Comparison of ENCODE assay signal across 12 cellular contexts in the genomic region with DNA sequence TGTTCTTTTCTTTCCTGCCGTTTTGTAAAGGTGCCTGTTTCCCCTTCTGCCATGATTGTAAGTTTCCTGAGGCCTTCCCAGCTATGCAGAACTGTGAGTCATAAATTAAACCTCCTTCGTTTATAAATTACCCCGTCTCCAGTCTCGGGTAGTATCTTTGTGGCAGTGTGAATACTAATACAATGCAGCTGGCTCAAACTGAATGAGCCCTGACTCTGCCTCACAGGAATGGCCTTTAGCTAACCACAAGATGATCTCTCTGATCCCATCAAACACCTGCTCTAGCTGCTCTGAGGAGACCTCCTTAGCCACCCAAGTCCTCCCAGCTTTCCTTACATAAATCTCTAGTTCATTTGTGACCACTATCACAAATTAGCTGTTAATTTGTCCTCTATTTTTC. TPM values are rescaled to one million over a fixed set of nuclear protein-coding genes. Genes with fewer than 3 reads are reported as not detected.
DNase-seq lines count a peak whose midpoint lies in the region; ATAC-seq and TF ChIP-seq lines count a peak whose summit lies in the region.
"Had no signal": no experiment of that assay in that cellular context is flagged by ENCODE, and none has a peak within 500 bp of the region (broad histone marks: within the 10 kb centered on the region; RNA-seq: fewer than 3 reads in every experiment).

No MANE protein-coding gene starts in this region.

- no peak for DNase-seq in activated naive CD4-positive, alpha-beta T cell treated with anti-CD3 and anti-CD28 coated beads, Interleukin-2, amount 50 U/mL, for 72 hours (ENCODE audit: low spot score in 2 of 2)
- DNase-seq in activated naive CD4-positive, alpha-beta T cell treated with Interleukin-2 at 50 U/mL for 16 hours: no peak
- DNase-seq in epithelial cell of prostate (ENCODE audit: low read depth, low spot score) (no peak), type B pancreatic cell (ENCODE audit: extremely low spot score, unreplicated experiment) (no peak), medulla oblongata (ENCODE audit: extremely low spot score) (no peak), NCI-H2107 treated with DMSO at 0.1 percent for 48 hours (lab: John Stamatoyannopoulos, UW; ENCODE audit: unreplicated experiment) (no peak)
- DNase-seq in central memory CD4-positive, alpha-beta T cell: no peak
- DNase-seq: BE2C, mucosa of descending colon, NCI-H2081 had no signal

- H4K20me1 ChIP-seq in OCI-LY3 (ENCODE audit: insufficient read depth, low read length): no peaks in the 10 kb centered on the region

- peak overlapping the region; percentile 35 for H3K4me2 ChIP-seq in OCI-LY3 (ENCODE audit: low read length)

- H3K27ac ChIP-seq in OCI-LY3 (ENCODE audit: low read length) (peak overlapping the region; percentile 14; the same call in 1 of the 2 replicates), epithelial cell of prostate (peak overlapping the region; percentile 22)

- H3K9ac ChIP-seq in OCI-LY3 (ENCODE audit: low read length): peak overlapping the region; percentile 5; the same call in 1 of the 2 replicates

- TF ChIP-seq CTCF in OCI-LY3 (IDR thresholded peaks at IDR 0.05; ENCODE audit: low read depth, low read length) (no peak), type B pancreatic cell (conservative IDR thresholded peaks at IDR 0.05) (no peak)

- no peaks in the 10 kb centered on the region for H3K79me2 ChIP-seq in OCI-LY3 (ENCODE audit: low read length)

- peak in 1 of 2 donors; percentile 54 for ATAC-seq in activated naive CD4-positive, alpha-beta T cell treated with anti-CD3 and anti-CD28 coated beads, Interleukin-2, amount 50 U/mL, for 72 hours
- ATAC-seq: WTC11 had no signal

- H3K27me3 Mint-ChIP-seq in type B pancreatic cell: peaks cover 4% of the 10 kb centered on the region

- peaks cover 0 to 10% of the 10 kb centered on the region in 2 donors for H3K36me3 Mint-ChIP-seq in activated naive CD4-positive, alpha-beta T cell treated with anti-CD3 and anti-CD28 coated beads, Interleukin-2, amount 50 U/mL, for 72 hours
- H3K36me3 Mint-ChIP-seq in type B pancreatic cell: no peaks in the 10 kb centered on the region
- H3K36me3 Mint-ChIP-seq: WTC11 had no signal

- H3K9me3 Mint-ChIP-seq in activated naive CD4-positive, alpha-beta T cell treated with anti-CD3 and anti-CD28 coated beads, Interleukin-2, amount 50 U/mL, for 72 hours: peaks cover 0 to 6% of the 10 kb centered on the region in 2 donors
- peaks cover 5% of the 10 kb centered on the region for H3K9me3 Mint-ChIP-seq in type B pancreatic cell
- H3K9me3 Mint-ChIP-seq: WTC11 had no signal

- H2AFZ ChIP-seq in OCI-LY3 (ENCODE audit: low read depth, low read length): peak overlapping the region; percentile 28; the same call in 1 of the 2 replicates

- H3K4me1 ChIP-seq in OCI-LY3 (ENCODE audit: low read length): peaks cover 56% of the 10 kb centered on the region
- H3K4me1 ChIP-seq: BE2C had no signal

- no peaks in the 10 kb centered on the region for H3K36me3 ChIP-seq in OCI-LY3 (replicated peaks; ENCODE audit: low read depth, low read length)
- H3K36me3 ChIP-seq: BE2C had no signal

- no peaks in the 10 kb centered on the region for H3K27me3 ChIP-seq in OCI-LY3 (ENCODE audit: low read depth, low read length)
- H3K27me3 ChIP-seq: BE2C had no signal

- peak overlapping the region; percentile 3 to 85 for H3K27ac Mint-ChIP-seq in activated naive CD4-positive, alpha-beta T cell treated with anti-CD3 and anti-CD28 coated beads, Interleukin-2, amount 50 U/mL, for 72 hours
- H3K27ac Mint-ChIP-seq in type B pancreatic cell: peak overlapping the region; percentile 77
- H3K27ac Mint-ChIP-seq: WTC11 had no signal

- no peaks in the 10 kb centered on the region for H3K9me3 ChIP-seq in OCI-LY3 (ENCODE audit: insufficient read depth, low read length)
- H3K9me3 ChIP-seq: BE2C, mucosa of descending colon had no signal

- no peak overlapping the region for H3K4me3 ChIP-seq in OCI-LY3 (ENCODE audit: low read length)
- H3K4me3 ChIP-seq: mucosa of descending colon had no signal

- no peak overlapping the region for H3K4me3 Mint-ChIP-seq in type B pancreatic cell
- H3K4me3 Mint-ChIP-seq: WTC11 had no signal

- peaks cover 40% of the 10 kb centered on the region for H3K4me1 Mint-ChIP-seq in type B pancreatic cell (ENCODE audit: unreplicated experiment)

RNA-seq across cellular contexts. Expression of gene CAB39, which starts 41.5 kb away (rescaled TPM):
- 100 to 1,000 TPM; 104 to 123 TPM for total RNA-seq in activated naive CD4-positive, alpha-beta T cell treated with anti-CD3 and anti-CD28 coated beads, Interleukin-2, amount 50 U/mL, for 72 hours
- total RNA-seq in type B pancreatic cell (ENCODE audit: low replicate concordance): 49.2 and 66.9 TPM in 2 replicates
